In genomic region chr17:36673068-36673467, GRCh38 we compare ENCODE assay signal across 27 cellular contexts.
DNase-seq lines count a peak whose midpoint lies in the region; ATAC-seq and TF ChIP-seq lines count a peak whose summit lies in the region.
"Had no signal": no experiment of that assay in that cellular context is flagged by ENCODE, and none has a peak within 500 bp of the region (broad histone marks: within the 10 kb centered on the region; RNA-seq: fewer than 3 reads in every experiment).

No MANE protein-coding gene starts in this region.

- POLR2A ChIA-PET in activated CD8-positive, alpha-beta T cell treated with anti-CD3 and anti-CD28 coated beads, Interleukin-2, amount 10 ng/mL, durations not matched to agents 7 days and 5 days (lab: Charles Lee) = no interaction called here

- H3K36me3 Mint-ChIP-seq in activated T-cell treated with anti-CD3 and anti-CD28 coated beads, Interleukin-2, amount 50 U/mL, for 72 hours (ENCODE audit: insufficient read depth in 2 of 2) = no peaks in the 10 kb centered on the region
- H3K36me3 Mint-ChIP-seq in activated CD8-positive, alpha-beta T cell treated with anti-CD3 and anti-CD28 coated beads, Interleukin-2, amount 10 ng/mL, durations not matched to agents 7 days and 5 days (ENCODE audit: low read depth) = no peaks in the 10 kb centered on the region
- no peaks in the 10 kb centered on the region for H3K36me3 Mint-ChIP-seq in neural progenitor cell
- H3K36me3 Mint-ChIP-seq: mesothelial cell of epicardium, type B pancreatic cell had no signal

- no peaks in the 10 kb centered on the region for H3K27me3 ChIP-seq in H7 (ENCODE audit: control insufficient read depth, insufficient read depth, low read length)
- H3K27me3 ChIP-seq in neural progenitor cell = no peaks in the 10 kb centered on the region
- H3K27me3 ChIP-seq: BE2C, brain microvascular endothelial cell had no signal

- no peaks in the 10 kb centered on the region for H3K36me3 ChIP-seq in H7 (replicated peaks; ENCODE audit: control insufficient read depth, insufficient read depth, low read length)
- H3K36me3 ChIP-seq in neural progenitor cell = no peaks in the 10 kb centered on the region
- H3K36me3 ChIP-seq: BE2C, brain microvascular endothelial cell, SJCRH30 had no signal

- H3K4me1 Mint-ChIP-seq in activated T-cell treated with anti-CD3 and anti-CD28 coated beads, Interleukin-2, amount 50 U/mL, for 72 hours (ENCODE audit: low read depth) = peaks cover 35% of the 10 kb centered on the region
- peaks cover 64% of the 10 kb centered on the region for H3K4me1 Mint-ChIP-seq in activated CD8-positive, alpha-beta T cell treated with anti-CD3 and anti-CD28 coated beads, Interleukin-2, amount 10 ng/mL, durations not matched to agents 7 days and 5 days (ENCODE audit: low read depth)
- H3K4me1 Mint-ChIP-seq in neural progenitor cell = peaks cover 7% of the 10 kb centered on the region
- H3K4me1 Mint-ChIP-seq: mesothelial cell of epicardium, nephron had no signal

- no peaks in the 10 kb centered on the region for H4K20me1 ChIP-seq in neural progenitor cell (ENCODE audit: low read depth)

- CTCF ChIA-PET in activated CD8-positive, alpha-beta T cell treated with anti-CD3 and anti-CD28 coated beads, Interleukin-2, amount 10 ng/mL, durations not matched to agents 7 days and 5 days (lab: Charles Lee) = no interaction called here

- peak overlapping the region; percentile 31 for H3K4me2 ChIP-seq in neural progenitor cell
- H3K4me2 ChIP-seq: KMS-11 had no signal

- peak overlapping the region; percentile 53 for H3K27ac Mint-ChIP-seq in activated T-cell treated with anti-CD3 and anti-CD28 coated beads, Interleukin-2, amount 50 U/mL, for 72 hours
- peak overlapping the region; percentile 96 for H3K27ac Mint-ChIP-seq in activated CD8-positive, alpha-beta T cell treated with anti-CD3 and anti-CD28 coated beads, Interleukin-2, amount 10 ng/mL, durations not matched to agents 7 days and 5 days
- H3K27ac Mint-ChIP-seq in neural progenitor cell = peak overlapping the region; percentile 1
- H3K27ac Mint-ChIP-seq: mesothelial cell of epicardium, nephron, type B pancreatic cell had no signal

- peaks cover 10% of the 10 kb centered on the region for H3K4me1 ChIP-seq in neural progenitor cell
- H3K4me1 ChIP-seq: BE2C, Caco-2, parathyroid adenoma, SJCRH30 had no signal

- DNase-seq in activated T-cell treated with anti-CD3 and anti-CD28 coated beads, Interleukin-2, amount 50 U/mL, for 72 hours = no peak
- DNase-seq in activated T-cell treated with anti-CD3 and anti-CD28 coated beads for 4 hours (no peak), H7 (peak; percentile 65), neural progenitor cell (ENCODE audit: low spot score) (no peak), anterior cingulate cortex (lab: John Stamatoyannopoulos, UW) (no peak), middle frontal gyrus (ENCODE audit: extremely low spot score, low spot score) (no peak)
- no peak for DNase-seq in activated CD8-positive, alpha-beta T cell treated with anti-CD3 and anti-CD28 coated beads, Interleukin-2, amount 10 ng/mL, durations not matched to agents 7 days and 5 days
- DNase-seq: ACHN; activated CD8-positive, alpha-beta memory T cell treated with anti-CD3 and anti-CD28 coated beads, Interleukin-2, amount 50 U/mL, for 48 hours; activated gamma-delta T cell treated with Interleukin-2 at 50 U/mL for 16 hours; BE2C; brain microvascular endothelial cell; HCEC 1CT; NCI-H1417 treated with DMSO at 0.1 percent for 48 hours; NCI-H2081 treated with DMSO at 0.1 percent for 48 hours; NCI-H226; right cardiac atrium; SJCRH30; stimulated activated CD4-positive, alpha-beta T cell treated with anti-CD3 and anti-CD28 coated beads, Interleukin-2, amount 100 ng/mL, for 48 hours had no signal

- ATAC-seq in activated T-cell treated with anti-CD3 and anti-CD28 coated beads, Interleukin-2, amount 50 U/mL, for 72 hours (replicated peaks in 1 of 2) = no peak
- ATAC-seq in activated CD8-positive, alpha-beta T cell treated with anti-CD3 and anti-CD28 coated beads, Interleukin-2, amount 10 ng/mL, durations not matched to agents 7 days and 5 days = no peak
- ATAC-seq in GM21515 (IDR thresholded peaks at IDR 0.05; ENCODE audit: unreplicated experiment) = no peak
- ATAC-seq: right cardiac atrium had no signal

- no peak overlapping the region for H2AFZ ChIP-seq in neural progenitor cell (replicated peaks)
- H2AFZ ChIP-seq: parathyroid adenoma had no signal

- no peak for TF ChIP-seq CTCF in neural progenitor cell (IDR thresholded peaks at IDR 0.05)

- no peaks in the 10 kb centered on the region for H3K9me3 ChIP-seq in neural progenitor cell (ENCODE audit: low read depth)
- H3K9me3 ChIP-seq: BE2C, Caco-2, SJCRH30 had no signal

- H3K79me2 ChIP-seq in neural progenitor cell (ENCODE audit: low read depth) = no peaks in the 10 kb centered on the region
- H3K79me2 ChIP-seq: parathyroid adenoma had no signal

- H3K4me3 Mint-ChIP-seq in activated T-cell treated with anti-CD3 and anti-CD28 coated beads, Interleukin-2, amount 50 U/mL, for 72 hours = no peak overlapping the region
- H3K4me3 Mint-ChIP-seq in activated CD8-positive, alpha-beta T cell treated with anti-CD3 and anti-CD28 coated beads, Interleukin-2, amount 10 ng/mL, durations not matched to agents 7 days and 5 days = peak overlapping the region; percentile 61
- H3K4me3 Mint-ChIP-seq in neural progenitor cell = no peak overlapping the region
- H3K4me3 Mint-ChIP-seq: mesothelial cell of epicardium, nephron, type B pancreatic cell had no signal

- no peak overlapping the region for H3K9ac ChIP-seq in neural progenitor cell
- H3K9ac ChIP-seq: KMS-11, parathyroid adenoma had no signal

- no peaks in the 10 kb centered on the region for H3K27me3 Mint-ChIP-seq in activated T-cell treated with anti-CD3 and anti-CD28 coated beads, Interleukin-2, amount 50 U/mL, for 72 hours (ENCODE audit: low read depth)
- no peaks in the 10 kb centered on the region for H3K27me3 Mint-ChIP-seq in activated CD8-positive, alpha-beta T cell treated with anti-CD3 and anti-CD28 coated beads, Interleukin-2, amount 10 ng/mL, durations not matched to agents 7 days and 5 days (ENCODE audit: low read depth)
- H3K27me3 Mint-ChIP-seq in neural progenitor cell (ENCODE audit: insufficient read depth, low read depth) = peaks cover 7% of the 10 kb centered on the region

- H3K27ac ChIP-seq in neural progenitor cell = peak overlapping the region; percentile 34
- H3K27ac ChIP-seq: brain microvascular endothelial cell, epithelial cell of prostate, KMS-11, parathyroid adenoma, SJCRH30 had no signal

- H3F3A ChIP-seq in neural progenitor cell (ENCODE audit: low read depth) = peaks cover 8% of the 10 kb centered on the region

- H3K9me3 Mint-ChIP-seq in activated T-cell treated with anti-CD3 and anti-CD28 coated beads, Interleukin-2, amount 50 U/mL, for 72 hours = no peaks in the 10 kb centered on the region
- no peaks in the 10 kb centered on the region for H3K9me3 Mint-ChIP-seq in activated CD8-positive, alpha-beta T cell treated with anti-CD3 and anti-CD28 coated beads, Interleukin-2, amount 10 ng/mL, durations not matched to agents 7 days and 5 days (ENCODE audit: insufficient read depth)
- no peaks in the 10 kb centered on the region for H3K9me3 Mint-ChIP-seq in neural progenitor cell
- H3K9me3 Mint-ChIP-seq: mesothelial cell of epicardium, nephron, type B pancreatic cell had no signal

- no peak overlapping the region for H3K4me3 ChIP-seq in H7 (ENCODE audit: insufficient read depth, low read depth, low read length)
- no peak overlapping the region for H3K4me3 ChIP-seq in neural progenitor cell
- H3K4me3 ChIP-seq: SJCRH30 had no signal

Comparison
In these comparisons a context has a peak if more than half of its experiments do, and no peak if none do; other contexts are left out.
1. H3K27ac Mint-ChIP-seq: peak in every context shown above with its lines; median percentile 96 in activated CD8-positive, alpha-beta T cell treated with anti-CD3 and anti-CD28 coated beads, Interleukin-2, amount 10 ng/mL, durations not matched to agents 7 days and 5 days; 53 in activated T-cell treated with anti-CD3 and anti-CD28 coated beads, Interleukin-2, amount 50 U/mL, for 72 hours; 1 in neural progenitor cell.